Comparison of ENCODE assay signal across 22 cellular contexts in the genomic region with DNA sequence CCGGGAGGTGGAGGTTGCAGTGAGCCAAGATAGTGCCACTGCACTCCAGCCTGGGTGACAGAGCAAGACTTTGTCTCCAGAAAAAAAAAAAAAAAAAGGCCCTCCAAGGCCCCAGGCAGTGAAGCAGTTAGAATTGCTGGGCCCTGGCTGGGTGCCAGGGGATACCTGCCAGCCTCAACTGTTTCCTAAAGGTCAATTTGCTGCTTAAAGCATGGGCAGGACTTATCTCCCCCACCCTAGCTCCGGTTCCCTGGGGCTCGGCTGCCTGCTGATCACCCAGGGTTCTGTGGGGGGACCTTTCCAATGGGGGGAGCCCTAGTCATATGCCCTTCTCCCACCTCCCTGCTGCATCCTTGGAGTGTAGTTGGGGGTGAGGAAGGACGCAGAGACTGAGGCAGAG. TPM values are rescaled to one million over a fixed set of nuclear protein-coding genes. Genes with fewer than 3 reads are reported as not detected.
DNase-seq lines count a peak whose midpoint lies in the region; ATAC-seq and TF ChIP-seq lines count a peak whose summit lies in the region.
"Had no signal": no experiment of that assay in that cellular context is flagged by ENCODE, and none has a peak within 500 bp of the region (broad histone marks: within the 10 kb centered on the region; RNA-seq: fewer than 3 reads in every experiment).

No MANE protein-coding gene starts in this region.

- no peak for TF ChIP-seq EP300 in esophagus muscularis mucosa (IDR thresholded peaks at IDR 0.05)

- TF ChIP-seq CTCF in esophagus muscularis mucosa (IDR thresholded peaks at IDR 0.05), result no peak

- intact Hi-C loops in esophagus muscularis mucosa (cut with DNase I), result no loop called here

- DNase-seq in NCI-H146 (lab: John Stamatoyannopoulos, UW) (peak; percentile 15), NCI-H146 treated with DMSO at 0.1 percent for 48 hours (lab: John Stamatoyannopoulos, UW; ENCODE audit: unreplicated experiment) (no peak), NT2/D1 (ENCODE audit: low read depth, low spot score) (no peak), esophagus muscularis mucosa (ENCODE audit: extremely low spot score) (no peak)
- DNase-seq in stimulated activated CD4-positive, alpha-beta T cell treated with anti-CD3 and anti-CD28 coated beads, Interleukin-1b, Interleukin-23, amount 100 ng/mL, for 48 hours, result no peak
- DNase-seq: activated CD4-positive, alpha-beta memory T cell treated with anti-CD3 and anti-CD28 coated beads, Interleukin-2, amount 10 ng/mL, durations not matched to agents 7 days and 5 days; activated naive CD4-positive, alpha-beta T cell; amniotic stem cell; C1 segment of cervical spinal cord; DMS 273 treated with DMSO at 0.1 percent for 48 hours; erythroblast; gastrocnemius medialis; GM23248; Karpas-422; NCI-H1048; NCI-H446 treated with DMSO at 0.1 percent for 48 hours; right lobe of liver; T1000; testis had no signal

- no peaks in the 10 kb centered on the region for H3K27me3 ChIP-seq in NT2/D1 (ENCODE audit: insufficient read depth, insufficient read length)
- no peaks in the 10 kb centered on the region for H3K27me3 ChIP-seq in esophagus muscularis mucosa
- H3K27me3 ChIP-seq: gastrocnemius medialis, right lobe of liver, testis had no signal

- H3K27ac ChIP-seq in esophagus muscularis mucosa (replicated peaks in 1 of 4) (peak overlapping the region; percentile 95 to 97 (median 96)), temporal lobe (ENCODE audit: low read depth, low read length) (peak overlapping the region; percentile 30)
- H3K27ac ChIP-seq: gastrocnemius medialis, GM23248, right lobe of liver, testis had no signal

- no peak for TF ChIP-seq POLR2A in esophagus muscularis mucosa (IDR thresholded peaks at IDR 0.05; ENCODE audit: low read depth)

- WGBS in esophagus muscularis mucosa, result 64% methylated on average over 1 of the region's 4 CpGs

- no peak for ATAC-seq in HG03432 (IDR thresholded peaks at IDR 0.05; ENCODE audit: unreplicated experiment)
- no peak for ATAC-seq in HG02884 (IDR thresholded peaks at IDR 0.05; ENCODE audit: unreplicated experiment)
- ATAC-seq: gastrocnemius medialis, right lobe of liver had no signal

- H3K36me3 ChIP-seq in NT2/D1 (ENCODE audit: insufficient read depth, insufficient read length, low read length), result peaks cover 18% of the 10 kb centered on the region
- peaks cover 0 to 6% (median 0%) of the 10 kb centered on the region in 4 donors for H3K36me3 ChIP-seq in esophagus muscularis mucosa
- H3K36me3 ChIP-seq: gastrocnemius medialis, right lobe of liver had no signal

- peak overlapping the region; percentile 6 for H3K9ac ChIP-seq in NT2/D1 (ENCODE audit: insufficient read length, low read depth)
- H3K9ac ChIP-seq: GM23248 had no signal

- H3K4me3 ChIP-seq in NT2/D1 (ENCODE audit: insufficient read length, low read depth) (no peak overlapping the region), esophagus muscularis mucosa (no peak overlapping the region)
- H3K4me3 ChIP-seq: gastrocnemius medialis, GM23248, right lobe of liver, testis had no signal

- H3K4me1 ChIP-seq in NT2/D1 (ENCODE audit: insufficient read depth, insufficient read length) (peaks cover 35% of the 10 kb centered on the region), esophagus muscularis mucosa (peaks cover 21 to 95% (median 94%) of the 10 kb centered on the region in 4 donors)
- H3K4me1 ChIP-seq: gastrocnemius medialis had no signal

- H3K9me3 ChIP-seq in NT2/D1 (ENCODE audit: insufficient read depth, low read length) (no peaks in the 10 kb centered on the region), esophagus muscularis mucosa (no peaks in the 10 kb centered on the region)
- H3K9me3 ChIP-seq: gastrocnemius medialis, right lobe of liver, testis had no signal

RNA-seq across cellular contexts. Expression of a gene that starts 25.7 kb away (rescaled TPM):
- 100 to 1,000 TPM; 100 to 206 (median 122) TPM for total RNA-seq in esophagus muscularis mucosa
- total RNA-seq in temporal lobe, result 138 TPM
